Comparison of ENCODE assay signal across 28 cellular contexts in genomic region chr3:193941486-193941885, GRCh38.
"Had no signal": no experiment of that assay in that cellular context is flagged by ENCODE, and none has a peak within 500 bp of the region (broad histone marks: within the 10 kb centered on the region; RNA-seq: fewer than 3 reads in every experiment).

No MANE protein-coding gene starts in this region.

- H3K9me3 ChIP-seq: ovary, psoas muscle, right lobe of liver, sigmoid colon, stomach, thoracic aorta, thyroid gland, tibial nerve, upper lobe of right lung, vagina had no signal

- H3K27me3 ChIP-seq: neural progenitor cell, ovary, right lobe of liver, sigmoid colon, stomach, thyroid gland, tibial nerve, upper lobe of right lung, vagina had no signal

- H3K4me1 Mint-ChIP-seq: natural killer cell; stimulated activated effector memory CD8-positive, alpha-beta T cell treated with anti-CD3 and anti-CD28 coated beads, Interleukin-12 subunit alpha, Interleukin-12 subunit beta, amount 100 ng/mL, for 72 hours had no signal

- FAIRE-seq: small intestine had no signal

- H3K36me3 ChIP-seq: neural progenitor cell, ovary, right lobe of liver, sigmoid colon, stomach, thoracic aorta, thyroid gland, tibial nerve, upper lobe of right lung, vagina had no signal

- H3K9ac ChIP-seq: neural progenitor cell, parathyroid adenoma had no signal

- H3K27ac Mint-ChIP-seq: natural killer cell; neural progenitor cell; progenitor cell of endocrine pancreas; stimulated activated effector memory CD8-positive, alpha-beta T cell treated with anti-CD3 and anti-CD28 coated beads, Interleukin-12 subunit alpha, Interleukin-12 subunit beta, amount 100 ng/mL, for 72 hours; stimulated activated naive B cell treated with anti-CD40 and anti-IgM and Interleukin-4, amounts not matched to agents 10 μg/mL and 1 μg/mL and 100 μg/mL, for 72 hours; stimulated activated naive CD8-positive, alpha-beta T cell treated with anti-CD3 and anti-CD28 coated beads, Interleukin-15, Interleukin-2, amounts not matched to agents 100 ng/mL and 50 ng/mL, for 24 hours; type B pancreatic cell had no signal

- H3K4me2 ChIP-seq: neural progenitor cell had no signal

- H3K36me3 Mint-ChIP-seq: natural killer cell; neural progenitor cell; stimulated activated effector memory CD8-positive, alpha-beta T cell treated with anti-CD3 and anti-CD28 coated beads, Interleukin-12 subunit alpha, Interleukin-12 subunit beta, amount 100 ng/mL, for 72 hours; stimulated activated naive B cell treated with anti-CD40 and anti-IgM and Interleukin-4, amounts not matched to agents 10 μg/mL and 1 μg/mL and 100 μg/mL, for 72 hours; type B pancreatic cell had no signal

- DNase-seq: natural killer cell; occipital lobe; ovary; posterior cingulate gyrus; psoas muscle; right cardiac atrium; right lobe of liver; sigmoid colon; small intestine; stimulated activated CD4-positive, alpha-beta T cell treated with anti-CD3 and anti-CD28 coated beads, Interleukin-15, amount 100 ng/mL, for 24 hours; stimulated activated CD4-positive, alpha-beta T cell treated with anti-CD3 and anti-CD28 coated beads, Interleukin-2, amount 100 ng/mL, for 24 hours; stimulated activated CD4-positive, alpha-beta T cell treated with anti-CD3 and anti-CD28 coated beads, Interleukin-2, amount 100 ng/mL, for 48 hours; stimulated activated CD4-positive, alpha-beta T cell treated with anti-CD3 and anti-CD28 coated beads, Interleukin-4, amount 100 ng/mL, for 24 hours; stimulated activated naive B cell treated with anti-CD40 and anti-IgM and Interleukin-4, amounts not matched to agents 10 μg/mL and 1 μg/mL and 100 μg/mL, for 72 hours; stimulated activated naive CD4-positive, alpha-beta T cell treated with Interleukin-2 at 50 U/mL for 16 hours; stomach; thyroid gland; upper lobe of right lung had no signal

- ATAC-seq: natural killer cell; psoas muscle; right cardiac atrium; right lobe of liver; stimulated activated effector memory CD8-positive, alpha-beta T cell treated with anti-CD3 and anti-CD28 coated beads, Interleukin-12 subunit alpha, Interleukin-12 subunit beta, amount 100 ng/mL, for 72 hours; stimulated activated naive B cell treated with anti-CD40 and anti-IgM and Interleukin-4, amounts not matched to agents 10 μg/mL and 1 μg/mL and 100 μg/mL, for 72 hours; upper lobe of right lung had no signal

- H3K4me1 ChIP-seq: psoas muscle, right lobe of liver, sigmoid colon, stomach, thyroid gland, upper lobe of right lung, vagina had no signal

- H3K27ac ChIP-seq: neural progenitor cell, ovary, parathyroid adenoma, psoas muscle, right lobe of liver, sigmoid colon, stomach, thoracic aorta, thyroid gland, tibial nerve, upper lobe of right lung, vagina had no signal

- H3K9me3 Mint-ChIP-seq: natural killer cell; neural progenitor cell; stimulated activated effector memory CD8-positive, alpha-beta T cell treated with anti-CD3 and anti-CD28 coated beads, Interleukin-12 subunit alpha, Interleukin-12 subunit beta, amount 100 ng/mL, for 72 hours; stimulated activated naive B cell treated with anti-CD40 and anti-IgM and Interleukin-4, amounts not matched to agents 10 μg/mL and 1 μg/mL and 100 μg/mL, for 72 hours; stimulated activated naive CD8-positive, alpha-beta T cell treated with anti-CD3 and anti-CD28 coated beads, Interleukin-15, Interleukin-2, amounts not matched to agents 100 ng/mL and 50 ng/mL, for 24 hours; type B pancreatic cell had no signal

- H3K4me3 Mint-ChIP-seq: natural killer cell; nephron; neural progenitor cell; stimulated activated effector memory CD8-positive, alpha-beta T cell treated with anti-CD3 and anti-CD28 coated beads, Interleukin-12 subunit alpha, Interleukin-12 subunit beta, amount 100 ng/mL, for 72 hours; stimulated activated naive B cell treated with anti-CD40 and anti-IgM and Interleukin-4, amounts not matched to agents 10 μg/mL and 1 μg/mL and 100 μg/mL, for 72 hours; stimulated activated naive CD8-positive, alpha-beta T cell treated with anti-CD3 and anti-CD28 coated beads, Interleukin-15, Interleukin-2, amounts not matched to agents 100 ng/mL and 50 ng/mL, for 24 hours; type B pancreatic cell had no signal

- H3K79me2 ChIP-seq: parathyroid adenoma had no signal

- H2AFZ ChIP-seq: neural progenitor cell, parathyroid adenoma had no signal

- H3K4me3 ChIP-seq: neural progenitor cell, ovary, psoas muscle, right lobe of liver, sigmoid colon, stomach, thoracic aorta, thyroid gland, tibial nerve, upper lobe of right lung, vagina had no signal
